ENCODE assay signal across 22 cellular contexts in the genomic region with DNA sequence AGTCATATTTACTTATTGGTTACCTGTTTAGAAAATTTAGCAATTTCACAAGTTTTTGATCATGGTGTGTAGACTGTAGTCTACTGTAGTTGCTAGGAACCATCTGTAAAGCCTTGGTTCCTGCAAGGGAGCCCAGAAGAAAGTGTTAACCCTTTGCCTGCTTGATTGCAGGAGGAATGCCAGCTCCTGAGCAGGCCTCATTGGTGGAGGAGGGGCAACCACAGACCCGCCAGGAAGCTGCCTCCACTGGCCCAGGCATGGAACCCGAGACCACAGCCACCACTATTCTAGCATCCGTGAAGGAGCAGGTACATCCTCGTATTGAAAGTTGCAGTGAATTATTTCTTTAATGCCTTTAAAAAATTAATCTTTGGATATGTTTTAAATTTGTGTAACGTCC.
"Had no signal": no experiment of that assay in that cellular context is flagged by ENCODE, and none has a peak within 500 bp of the region (broad histone marks: within the 10 kb centered on the region; RNA-seq: fewer than 3 reads in every experiment).

No MANE protein-coding gene starts in this region.

- FAIRE-seq: colon, frontal cortex, keratinocyte, pancreas had no signal

- H3K4me1 ChIP-seq: lower lobe of right lung, pancreas, suprapubic skin, transverse colon had no signal

- H3K9me3 ChIP-seq: lower lobe of right lung, neutrophil, pancreas, suprapubic skin, transverse colon had no signal

- H3K4me1 Mint-ChIP-seq: natural killer cell; stimulated activated naive CD8-positive, alpha-beta T cell treated with anti-CD3 and anti-CD28 coated beads, Interleukin-15, amount 100 ng/mL, for 72 hours had no signal

- ATAC-seq: left ventricle myocardium superior; lower lobe of right lung; natural killer cell; pancreas; sciatic nerve; stimulated activated naive CD8-positive, alpha-beta T cell treated with anti-CD3 and anti-CD28 coated beads, Interleukin-15, amount 100 ng/mL, for 72 hours had no signal

- H3K27me3 Mint-ChIP-seq: stimulated activated naive CD8-positive, alpha-beta T cell treated with anti-CD3 and anti-CD28 coated beads, Interleukin-15, amount 100 ng/mL, for 72 hours had no signal

- DNase-seq: dorsolateral prefrontal cortex; effector CD4-positive, alpha-beta T cell; hypothalamus; left ventricle myocardium superior; lower lobe of right lung; natural killer cell; pancreas; retina; stimulated activated CD4-positive, alpha-beta T cell treated with anti-CD3 and anti-CD28 coated beads, Interleukin-12 subunit alpha, Interleukin-12 subunit beta, amount 100 ng/mL, for 4 hours; stimulated activated CD4-positive, alpha-beta T cell treated with anti-CD3 and anti-CD28 coated beads, Interleukin-1b, Interleukin-23, amount 100 ng/mL, for 48 hours; stimulated activated CD4-positive, alpha-beta T cell treated with anti-CD3 and anti-CD28 coated beads, Interleukin-4, amount 100 ng/mL, for 1 hour; stimulated activated CD8-positive, alpha-beta memory T cell treated with anti-CD3 and anti-CD28 coated beads, Interleukin-4, amount 100 ng/mL, for 48 hours; stimulated activated naive CD4-positive, alpha-beta T cell; stimulated activated naive CD8-positive, alpha-beta T cell treated with anti-CD3 and anti-CD28 coated beads, Interleukin-15, amount 100 ng/mL, for 72 hours; transverse colon had no signal

- H3K27me3 ChIP-seq: dorsolateral prefrontal cortex, neutrophil, pancreas, suprapubic skin, transverse colon had no signal

- H3K4me3 ChIP-seq: dorsolateral prefrontal cortex, lower lobe of right lung, pancreas, smooth muscle cell, suprapubic skin, transverse colon had no signal

- H3K27ac Mint-ChIP-seq: natural killer cell; stimulated activated naive CD8-positive, alpha-beta T cell treated with anti-CD3 and anti-CD28 coated beads, Interleukin-15, amount 100 ng/mL, for 72 hours had no signal

- H3K9me3 Mint-ChIP-seq: natural killer cell; stimulated activated naive CD8-positive, alpha-beta T cell treated with anti-CD3 and anti-CD28 coated beads, Interleukin-15, amount 100 ng/mL, for 72 hours had no signal

- H3K36me3 ChIP-seq: lower lobe of right lung, pancreas had no signal

- H3K4me3 Mint-ChIP-seq: natural killer cell; stimulated activated naive CD8-positive, alpha-beta T cell treated with anti-CD3 and anti-CD28 coated beads, Interleukin-15, amount 100 ng/mL, for 72 hours had no signal

- H3K4me2 ChIP-seq: smooth muscle cell had no signal

- H3K36me3 Mint-ChIP-seq: natural killer cell had no signal

- H3K27ac ChIP-seq: lower lobe of right lung, neutrophil, pancreas, suprapubic skin, transverse colon had no signal
